20 cellular contexts compared by ENCODE assay signal in genomic region chr4:8666581-8666980, GRCh38.
A peak's percentile ranks its signal among the peaks of the same experiment; 100 is the strongest.
DNase-seq lines count a peak whose midpoint lies in the region; ATAC-seq and TF ChIP-seq lines count a peak whose summit lies in the region.
"Had no signal": no experiment of that assay in that cellular context is flagged by ENCODE, and none has a peak within 500 bp of the region (broad histone marks: within the 10 kb centered on the region; RNA-seq: fewer than 3 reads in every experiment).

No MANE protein-coding gene starts in this region.

- DNase-seq in CD14-positive monocyte (ENCODE audit: low spot score) (peak; percentile 7), WERI-Rb-1 (no peak), lower lobe of right lung (peak; percentile 10), spleen (peak; percentile 13), suprapubic skin (ENCODE audit: low spot score in 2 of 2) (no peak), retina (no peak), NCI-H526 (lab: John Stamatoyannopoulos, UW) (no peak)
- DNase-seq: AML-193; Calu3; CD8-positive, alpha-beta T cell; DND-41; EL; GOT3; IMR-90 had no signal

- no peak overlapping the region for H3K27ac ChIP-seq in WERI-Rb-1
- no peak overlapping the region for H3K27ac ChIP-seq in lower lobe of right lung
- no peak overlapping the region for H3K27ac ChIP-seq in spleen
- H3K27ac ChIP-seq in suprapubic skin, result no peak overlapping the region
- H3K27ac ChIP-seq: 22Rv1, A549, BLaER1, HL-60 had no signal

- intact Hi-C loops in CD14-positive monocyte (cut with micrococcal nuclease), result no loop called here
- intact Hi-C loops in lower lobe of right lung (cut with DNase I), result no loop called here
- intact Hi-C loops in spleen (cut with DNase I; ENCODE audit: low total_unique reads), result no loop called here

- H3K27ac Mint-ChIP-seq in CD14-positive monocyte, result no peak overlapping the region
- H3K27ac Mint-ChIP-seq: CD8-positive, alpha-beta T cell had no signal

- H3K4me3 Mint-ChIP-seq in CD14-positive monocyte, result no peak overlapping the region
- H3K4me3 Mint-ChIP-seq: CD8-positive, alpha-beta T cell had no signal

- 67 to 84% (median 72%) methylated on average over 6 of the region's 6 CpGs for WGBS in spleen, 5 donors
- whole genome bisulfite sequencing in suprapubic skin, result 80% methylated on average over 6 of the region's 6 CpGs

- no peak for TF ChIP-seq EP300 in suprapubic skin (IDR thresholded peaks at IDR 0.05)

- no peak overlapping the region for H3K4me3 ChIP-seq in WERI-Rb-1 (ENCODE audit: low read depth, low read length)
- no peak overlapping the region for H3K4me3 ChIP-seq in lower lobe of right lung
- H3K4me3 ChIP-seq in spleen, result no peak overlapping the region
- H3K4me3 ChIP-seq in suprapubic skin, result no peak overlapping the region
- H3K4me3 ChIP-seq: A549, BLaER1, GM12878, HAP-1 had no signal

- H3K9me3 Mint-ChIP-seq in CD14-positive monocyte, result no peaks in the 10 kb centered on the region

- peaks cover 7% of the 10 kb centered on the region for H3K27me3 ChIP-seq in WERI-Rb-1 (ENCODE audit: insufficient read depth, low read depth, severe bottlenecking)
- peaks cover 14% of the 10 kb centered on the region for H3K27me3 ChIP-seq in lower lobe of right lung (ENCODE audit: low read depth)
- H3K27me3 ChIP-seq in spleen (replicated peaks in 1 of 7), result peaks cover 0 to 52% (median 0%) of the 10 kb centered on the region in 7 donors
- peaks cover 27% of the 10 kb centered on the region for H3K27me3 ChIP-seq in suprapubic skin
- H3K27me3 ChIP-seq: BLaER1 had no signal

- H3K36me3 ChIP-seq in WERI-Rb-1 (no peaks in the 10 kb centered on the region), lower lobe of right lung (no peaks in the 10 kb centered on the region), spleen (no peaks in the 10 kb centered on the region), suprapubic skin (no peaks in the 10 kb centered on the region)
- H3K36me3 ChIP-seq: BLaER1, HAP-1 had no signal

- ATAC-seq in lower lobe of right lung, result no peak
- ATAC-seq: A549; CD8-positive, alpha-beta T cell; GM12878 had no signal

- TF ChIP-seq CTCF in CD14-positive monocyte (IDR thresholded peaks at IDR 0.05) (no peak), WERI-Rb-1 (IDR thresholded peaks at IDR 0.05; ENCODE audit: low read depth, low read length) (0 out of 2 replicates have a peak, but pooled peaks have one; percentile 1), lower lobe of right lung (IDR thresholded peaks at IDR 0.05) (no peak), spleen (IDR thresholded peaks at IDR 0.05 in 8 of 11, conservative IDR thresholded peaks at IDR 0.05 in 3 of 11) (no peak), suprapubic skin (IDR thresholded peaks at IDR 0.05) (no peak)

- no peaks in the 10 kb centered on the region for H3K4me1 Mint-ChIP-seq in CD14-positive monocyte

- no peaks in the 10 kb centered on the region for H3K36me3 Mint-ChIP-seq in CD14-positive monocyte
- H3K36me3 Mint-ChIP-seq: CD8-positive, alpha-beta T cell had no signal

- no peaks in the 10 kb centered on the region for H3K4me1 ChIP-seq in lower lobe of right lung
- no peaks in the 10 kb centered on the region for H3K4me1 ChIP-seq in spleen
- H3K4me1 ChIP-seq in suprapubic skin, result no peaks in the 10 kb centered on the region
- H3K4me1 ChIP-seq: A549, HAP-1 had no signal

- TF ChIP-seq POLR2A in spleen (IDR thresholded peaks at IDR 0.05) (no peak), suprapubic skin (IDR thresholded peaks at IDR 0.05) (no peak)

- H3K27me3 Mint-ChIP-seq in CD14-positive monocyte (ENCODE audit: low read depth in 3 of 3), result peaks cover 2 to 9% (median 5%) of the 10 kb centered on the region in 3 donors

- H3K9me3 ChIP-seq in WERI-Rb-1 (ENCODE audit: severe bottlenecking) (peaks cover 2% of the 10 kb centered on the region), lower lobe of right lung (no peaks in the 10 kb centered on the region), spleen (no peaks in the 10 kb centered on the region), suprapubic skin (no peaks in the 10 kb centered on the region)
- H3K9me3 ChIP-seq: A549, BLaER1, HAP-1 had no signal

Comparison
In these comparisons a context has a peak if more than half of its experiments do, and no peak if none do; other contexts are left out.
1. DNase-seq: peak in CD14-positive monocyte (single experiment), lower lobe of right lung (single experiment) and spleen (single experiment); none in WERI-Rb-1 (single experiment), suprapubic skin (0 of 2), retina (single experiment) and NCI-H526 (0 of 2).